ENCODE assay signal across 27 cellular contexts in genomic region chr16:50526796-50527195, GRCh38. TPM values are rescaled to one million over a fixed set of nuclear protein-coding genes. Genes with fewer than 3 reads are reported as not detected.
"Had no signal": no experiment of that assay in that cellular context is flagged by ENCODE, and none has a peak within 500 bp of the region (broad histone marks: within the 10 kb centered on the region; RNA-seq: fewer than 3 reads in every experiment).

No MANE protein-coding gene starts in this region.

- H3K4me1 Mint-ChIP-seq: stimulated activated effector memory CD8-positive, alpha-beta T cell treated with anti-CD3 and anti-CD28 coated beads, Interleukin-12 subunit alpha, Interleukin-12 subunit beta, amount 100 ng/mL, for 72 hours had no signal

- H3K27ac Mint-ChIP-seq: effector memory CD8-positive, alpha-beta T cell; naive thymus-derived CD8-positive, alpha-beta T cell; nephron progenitor cell; stimulated activated effector memory CD8-positive, alpha-beta T cell treated with anti-CD3 and anti-CD28 coated beads, Interleukin-12 subunit alpha, Interleukin-12 subunit beta, amount 100 ng/mL, for 72 hours had no signal

- DNase-seq: dermis blood vessel endothelial cell; effector memory CD8-positive, alpha-beta T cell; foreskin keratinocyte; left colon; left ventricle myocardium superior; lower lobe of right lung; naive thymus-derived CD8-positive, alpha-beta T cell; nephron progenitor cell; nucleus accumbens; ovary; posterior cingulate gyrus; psoas muscle; stimulated activated CD4-positive, alpha-beta T cell treated with anti-CD3 and anti-CD28 coated beads, Interleukin-2, amount 100 ng/mL, for 24 hours; stimulated activated CD4-positive, alpha-beta T cell treated with anti-CD3 and anti-CD28 coated beads, Interleukin-4, amount 100 ng/mL, for 24 hours; stimulated activated naive CD4-positive, alpha-beta T cell treated with Interleukin-2 at 50 U/mL for 16 hours; thyroid gland; upper lobe of left lung had no signal

- H3K36me3 ChIP-seq: gastroesophageal sphincter, heart left ventricle, lower lobe of right lung, ovary, right lobe of liver, stomach, thyroid gland, upper lobe of left lung had no signal

- H2AFZ ChIP-seq: hepatocyte had no signal

- H3K9me3 Mint-ChIP-seq: effector memory CD8-positive, alpha-beta T cell had no signal

- H3K4me3 ChIP-seq: coronary artery, gastroesophageal sphincter, heart left ventricle, hepatocyte, lower lobe of right lung, ovary, psoas muscle, right lobe of liver, smooth muscle cell, stomach, thyroid gland, upper lobe of left lung had no signal

- H3K9me3 ChIP-seq: lower lobe of right lung, ovary, psoas muscle, right lobe of liver, thyroid gland had no signal

- H3K4me3 Mint-ChIP-seq: effector memory CD8-positive, alpha-beta T cell; naive thymus-derived CD8-positive, alpha-beta T cell; nephron progenitor cell; stimulated activated effector memory CD8-positive, alpha-beta T cell treated with anti-CD3 and anti-CD28 coated beads, Interleukin-12 subunit alpha, Interleukin-12 subunit beta, amount 100 ng/mL, for 72 hours had no signal

- H3K79me2 ChIP-seq: hepatocyte had no signal

- H3K4me2 ChIP-seq: hepatocyte, smooth muscle cell had no signal

- H3K27me3 ChIP-seq: gastroesophageal sphincter, hepatocyte, ovary, right lobe of liver, thyroid gland, upper lobe of left lung had no signal

- ATAC-seq: effector memory CD8-positive, alpha-beta T cell; esophagus mucosa; foreskin keratinocyte; gastroesophageal sphincter; heart left ventricle; left colon; left ventricle myocardium superior; naive thymus-derived CD8-positive, alpha-beta T cell; psoas muscle; right lobe of liver; stimulated activated effector memory CD8-positive, alpha-beta T cell treated with anti-CD3 and anti-CD28 coated beads, Interleukin-12 subunit alpha, Interleukin-12 subunit beta, amount 100 ng/mL, for 72 hours had no signal

- H3K36me3 Mint-ChIP-seq: stimulated activated effector memory CD8-positive, alpha-beta T cell treated with anti-CD3 and anti-CD28 coated beads, Interleukin-12 subunit alpha, Interleukin-12 subunit beta, amount 100 ng/mL, for 72 hours had no signal

- H3K27ac ChIP-seq: coronary artery, epithelial cell of prostate, foreskin keratinocyte, gastroesophageal sphincter, heart left ventricle, hepatocyte, lower lobe of right lung, ovary, psoas muscle, right lobe of liver, stomach, thyroid gland, upper lobe of left lung had no signal

- H3K4me1 ChIP-seq: foreskin keratinocyte, gastroesophageal sphincter, heart left ventricle, lower lobe of right lung, psoas muscle, stomach, thyroid gland, upper lobe of left lung had no signal

RNA-seq across cellular contexts. Expression of gene NKD1, which starts 21.4 kb away (rescaled TPM):
- total RNA-seq: dermis blood vessel endothelial cell had no signal
